In the genomic region with DNA sequence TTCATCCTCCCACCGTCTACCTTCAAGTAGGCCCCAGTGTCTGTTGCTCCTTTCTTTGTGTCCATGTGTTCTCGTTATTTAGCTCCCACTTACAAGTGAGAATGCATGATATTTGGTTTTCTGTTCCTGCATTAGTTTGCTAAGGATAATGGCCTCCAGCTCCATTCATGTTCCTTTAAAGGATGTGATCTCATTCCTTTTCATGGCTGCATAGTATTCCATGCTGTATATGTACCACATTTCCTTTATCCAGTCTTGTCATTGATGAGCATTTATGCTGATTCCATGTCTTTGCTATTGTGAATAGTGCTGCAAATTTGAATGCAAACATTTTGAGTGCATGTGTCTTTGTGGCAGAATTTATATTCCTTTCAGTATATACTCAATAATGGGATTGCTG, we compare ENCODE assay signal across 1 cellular context.
TF ChIP-seq lines count a peak whose summit lies in the region.

No MANE protein-coding gene starts in this region.

TF ChIP-seq in K562, 482 proteins besides CTCF, POLR2A, EP300 and RAD21 (continued from another document):
- TF ChIP-seq JUNB (CRISPR knock-in tag; conservative IDR thresholded peaks at IDR 0.05) (no peak), RBM25 (IDR thresholded peaks at IDR 0.05; ENCODE audit: low read depth, low read length, severe bottlenecking) (peak; percentile 50)
